In the genomic region with DNA sequence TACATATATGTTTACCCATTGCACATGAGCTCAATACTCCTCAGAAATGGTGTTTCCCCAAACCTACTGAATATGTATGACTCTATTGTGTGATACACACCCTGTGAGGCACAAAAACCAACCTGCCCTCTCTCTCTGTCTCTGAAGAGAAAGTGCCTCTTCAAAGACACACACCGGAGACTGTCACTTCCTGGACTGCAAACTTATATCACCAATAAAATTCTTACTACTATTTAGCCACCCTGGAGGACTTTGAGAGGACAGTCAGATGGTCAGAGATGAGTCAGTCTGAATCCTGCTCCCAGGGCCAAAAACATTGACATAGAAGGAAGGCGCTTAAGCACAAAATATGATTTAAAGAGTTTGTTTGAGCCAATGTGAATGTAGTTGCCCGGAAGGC, we compare ENCODE assay signal across 9 cellular contexts.
DNase-seq lines count a peak whose midpoint lies in the region; ATAC-seq and TF ChIP-seq lines count a peak whose summit lies in the region.
"Had no signal": no experiment of that assay in that cellular context is flagged by ENCODE, and none has a peak within 500 bp of the region (broad histone marks: within the 10 kb centered on the region; RNA-seq: fewer than 3 reads in every experiment).

No MANE protein-coding gene starts in this region.

- TF ChIP-seq CTCF in Calu3 (IDR thresholded peaks at IDR 0.05; ENCODE audit: unreplicated experiment) (no peak), astrocyte of the spinal cord (IDR thresholded peaks at IDR 0.05; ENCODE audit: low read depth, low read length) (no peak), GM13976 (IDR thresholded peaks at IDR 0.05; ENCODE audit: borderline replicate concordance, control extremely low read depth, extremely low read depth, insufficient read depth, missing control alignments) (no peak)

- H3K4me1 Mint-ChIP-seq in Calu3 (ENCODE audit: low read depth, unreplicated experiment) = peaks cover 22% of the 10 kb centered on the region
- H3K4me1 Mint-ChIP-seq in natural killer cell treated with Interleukin-12 subunit alpha and Interleukin-12 subunit beta and Interleukin-15 and Interleukin-18, amount 100 ng/mL, for 72 hours (ENCODE audit: low read depth in 2 of 2) = peaks cover 25 to 27% of the 10 kb centered on the region in 2 donors

- H3K9me3 Mint-ChIP-seq in Calu3 (ENCODE audit: low read depth, unreplicated experiment) = no peaks in the 10 kb centered on the region
- no peaks in the 10 kb centered on the region for H3K9me3 Mint-ChIP-seq in natural killer cell treated with Interleukin-12 subunit alpha and Interleukin-12 subunit beta and Interleukin-15 and Interleukin-18, amount 100 ng/mL, for 72 hours

- no peak overlapping the region for H3K4me3 Mint-ChIP-seq in Calu3 (ENCODE audit: low read depth, unreplicated experiment)
- H3K4me3 Mint-ChIP-seq in natural killer cell treated with Interleukin-12 subunit alpha and Interleukin-12 subunit beta and Interleukin-15 and Interleukin-18, amount 100 ng/mL, for 72 hours = peak overlapping the region; percentile 76

- peak overlapping the region; percentile 26 for H3K27ac Mint-ChIP-seq in Calu3 (ENCODE audit: unreplicated experiment)
- H3K27ac Mint-ChIP-seq in natural killer cell treated with Interleukin-12 subunit alpha and Interleukin-12 subunit beta and Interleukin-15 and Interleukin-18, amount 100 ng/mL, for 72 hours = peak overlapping the region; percentile 82 to 88

- CTCF ChIA-PET in Calu3 (lab: Charles Lee) = interaction anchor here (1.4 kb wide), 1 partner anchor 27 kb away, joined by 3 read pairs; no protein-coding TSS in a partner anchor

- peak; percentile 52 to 68 for ATAC-seq in natural killer cell treated with Interleukin-12 subunit alpha and Interleukin-12 subunit beta and Interleukin-15 and Interleukin-18, amount 100 ng/mL, for 72 hours
- ATAC-seq in GM21576 (IDR thresholded peaks at IDR 0.05; ENCODE audit: unreplicated experiment) = no peak

- intact Hi-C loops in Calu3 (cut with micrococcal nuclease; ENCODE audit: unreplicated experiment) = loop anchor here (10.0 kb wide), 1 partner anchor 152 kb away; no protein-coding TSS in a partner anchor

- H3K4me3 ChIP-seq in astrocyte of the spinal cord (ENCODE audit: low read depth, low read length) = no peak overlapping the region

- BruUV-seq in Calu3 (replicated peaks; lab: Mats Ljungman, UMichigan) = no TSS peak

- peaks cover under 1% of the 10 kb centered on the region for H3K36me3 Mint-ChIP-seq in Calu3 (ENCODE audit: insufficient read depth, unreplicated experiment)
- no peaks in the 10 kb centered on the region for H3K36me3 Mint-ChIP-seq in natural killer cell treated with Interleukin-12 subunit alpha and Interleukin-12 subunit beta and Interleukin-15 and Interleukin-18, amount 100 ng/mL, for 72 hours

- in situ Hi-C loops in astrocyte of the spinal cord (cut with HindIII; ENCODE audit: low sequenced_read_pairs) (no loop called here), GM13976 (cut with MboI; ENCODE audit: low sequenced_read_pairs, unreplicated experiment) (loop anchor here (25.0 kb wide), 1 partner anchor 110 kb away; no protein-coding TSS in a partner anchor)

- no peak for DNase-seq in Calu3
- peak in 4 of 5 donors; percentile 32 to 73 (median 36) for DNase-seq in T-helper 1 cell
- DNase-seq in astrocyte of the spinal cord (ENCODE audit: low read depth, low spot score) = peak; percentile 21
- DNase-seq in natural killer cell treated with Interleukin-12 subunit alpha and Interleukin-12 subunit beta and Interleukin-15 and Interleukin-18, amount 100 ng/mL, for 72 hours (ENCODE audit: low spot score) = no peak
- DNase-seq in GM13976 (ENCODE audit: low spot score) = no peak
- no peak for DNase-seq in NCI-H69 (lab: John Stamatoyannopoulos, UW)
- no peak for DNase-seq in inferior parietal cortex (ENCODE audit: extremely low spot score)
- DNase-seq: Right ventricle myocardium superior had no signal

- no peaks in the 10 kb centered on the region for H3K27me3 Mint-ChIP-seq in Calu3 (ENCODE audit: unreplicated experiment)
- H3K27me3 Mint-ChIP-seq in natural killer cell treated with Interleukin-12 subunit alpha and Interleukin-12 subunit beta and Interleukin-15 and Interleukin-18, amount 100 ng/mL, for 72 hours = no peaks in the 10 kb centered on the region

Comparison
In these comparisons a context has a peak if more than half of its experiments do, and no peak if none do; other contexts are left out.
1. DNase-seq: peak in T-helper 1 cell (4 of 5) and astrocyte of the spinal cord (single experiment); none in Calu3 (single experiment), natural killer cell treated with Interleukin-12 subunit alpha and Interleukin-12 subunit beta and Interleukin-15 and Interleukin-18, amount 100 ng/mL, for 72 hours (single experiment), GM13976 (single experiment), NCI-H69 (single experiment) and inferior parietal cortex (single experiment).